Comparison of ENCODE assay signal across 8 cellular contexts in the genomic region with DNA sequence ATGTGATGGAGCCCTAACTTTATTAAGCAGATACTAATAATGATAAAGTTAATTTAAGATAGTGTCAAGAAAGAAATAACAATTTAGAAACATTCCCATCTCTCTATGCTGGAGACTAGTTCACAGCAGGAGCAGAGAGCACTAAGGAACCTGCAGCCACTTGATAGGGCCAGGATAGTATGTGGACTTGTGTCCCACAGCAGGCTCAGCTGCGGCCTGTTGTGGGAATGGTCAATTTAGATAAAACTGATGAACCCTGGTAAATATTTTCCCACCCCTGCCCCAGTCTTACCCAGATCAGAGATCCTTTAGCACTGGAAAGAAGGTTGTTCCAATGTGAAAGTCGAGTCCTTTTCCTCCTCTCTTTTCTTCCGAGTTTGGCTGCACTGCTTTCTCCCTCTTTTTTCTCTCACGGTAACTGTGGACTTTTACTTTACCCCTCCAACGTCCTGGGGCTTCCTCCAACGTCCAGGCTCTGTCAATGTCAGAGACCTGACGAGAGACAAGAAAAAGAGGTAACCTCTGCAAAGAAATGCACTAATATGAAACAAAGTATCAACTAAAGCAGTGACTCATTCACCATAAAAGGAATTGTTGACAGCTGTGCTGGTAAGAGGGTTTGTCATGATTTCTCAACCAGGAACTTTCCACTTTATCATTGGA. TPM values are rescaled to one million over a fixed set of nuclear protein-coding genes. Genes with fewer than 3 reads are reported as not detected.
DNase-seq lines count a peak whose midpoint lies in the region; ATAC-seq and TF ChIP-seq lines count a peak whose summit lies in the region.

A gene with protein sequence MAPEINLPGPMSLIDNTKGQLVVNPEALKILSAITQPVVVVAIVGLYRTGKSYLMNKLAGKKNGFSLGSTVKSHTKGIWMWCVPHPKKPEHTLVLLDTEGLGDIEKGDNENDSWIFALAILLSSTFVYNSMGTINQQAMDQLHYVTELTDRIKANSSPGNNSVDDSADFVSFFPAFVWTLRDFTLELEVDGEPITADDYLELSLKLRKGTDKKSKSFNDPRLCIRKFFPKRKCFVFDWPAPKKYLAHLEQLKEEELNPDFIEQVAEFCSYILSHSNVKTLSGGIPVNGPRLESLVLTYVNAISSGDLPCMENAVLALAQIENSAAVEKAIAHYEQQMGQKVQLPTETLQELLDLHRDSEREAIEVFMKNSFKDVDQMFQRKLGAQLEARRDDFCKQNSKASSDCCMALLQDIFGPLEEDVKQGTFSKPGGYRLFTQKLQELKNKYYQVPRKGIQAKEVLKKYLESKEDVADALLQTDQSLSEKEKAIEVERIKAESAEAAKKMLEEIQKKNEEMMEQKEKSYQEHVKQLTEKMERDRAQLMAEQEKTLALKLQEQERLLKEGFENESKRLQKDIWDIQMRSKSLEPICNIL (minus strand): TSS at position 544 of the 663 bp plus-strand sequence. CDS start 4,148 bp downstream, outside the sequence.

- no peak within 1 kb of the TSS for H2AK5ac ChIP-seq in mesendoderm (ENCODE audit: low read length)

- no peak within 1 kb of the TSS for H2BK15ac ChIP-seq in mesendoderm (replicated peaks; ENCODE audit: low read depth)

- H3K27me3 ChIP-seq in mesendoderm (ENCODE audit: insufficient read depth, low read length, poor library complexity) = no peaks in the 10 kb centered on the region

- H3K36me3 Mint-ChIP-seq in CD14-positive monocyte = peaks cover 7 to 28% of the 10 kb centered on the region in 2 donors
- peaks cover 44% of the 10 kb centered on the region for H3K36me3 Mint-ChIP-seq in T-helper 1 cell treated with Interleukin-12 subunit alpha and Interleukin-12 subunit beta and Interleukin-4 antibody, amounts not matched to agents 30 μg/mL and 1 μg/mL, for 36 hours (ENCODE audit: low read depth)

- H4K5ac ChIP-seq in mesendoderm (ENCODE audit: low read length) = no peak within 1 kb of the TSS

- H3K4ac ChIP-seq in mesendoderm (ENCODE audit: low read depth, low read length) = no peak within 1 kb of the TSS

- peak within 1 kb of the TSS; percentile 90 for H3K18ac ChIP-seq in mesendoderm (ENCODE audit: low read length)

- peaks cover 0 to 11% (median 3%) of the 10 kb centered on the region in 7 donors for H3K9me3 Mint-ChIP-seq in CD14-positive monocyte
- peaks cover 8% of the 10 kb centered on the region for H3K9me3 Mint-ChIP-seq in T-helper 1 cell treated with Interleukin-12 subunit alpha and Interleukin-12 subunit beta and Interleukin-4 antibody, amounts not matched to agents 30 μg/mL and 1 μg/mL, for 36 hours

- DNase-seq in CD14-positive monocyte (ENCODE audit: low spot score) (no peak), dermis blood vessel endothelial cell (peak; percentile 80), mesendoderm (peak; percentile 19), ureter (ENCODE audit: low spot score) (no peak), RPMI8226 (no peak)

- no peak within 1 kb of the TSS for H3K27ac ChIP-seq in mesendoderm (ENCODE audit: low read depth, low read length)

- no peaks in the 10 kb centered on the region for H3K4me1 ChIP-seq in mesendoderm (ENCODE audit: control insufficient read depth, low read depth, low read length)

- TF ChIP-seq CTCF in CD14-positive monocyte (IDR thresholded peaks at IDR 0.05) = no peak

- H3K79me2 ChIP-seq in mesendoderm (ENCODE audit: control insufficient read depth, insufficient read depth, low read length) = no peaks in the 10 kb centered on the region

- no peak within 1 kb of the TSS for H3K9ac ChIP-seq in mesendoderm (ENCODE audit: low read length)

- peak within 1 kb of the TSS; percentile 38 for H2BK120ac ChIP-seq in mesendoderm (ENCODE audit: low read depth, low read length)

- H3K4me1 Mint-ChIP-seq in CD14-positive monocyte = peaks cover 69% of the 10 kb centered on the region
- peaks cover 55% of the 10 kb centered on the region for H3K4me1 Mint-ChIP-seq in T-helper 1 cell treated with Interleukin-12 subunit alpha and Interleukin-12 subunit beta and Interleukin-4 antibody, amounts not matched to agents 30 μg/mL and 1 μg/mL, for 36 hours (ENCODE audit: low read depth)

- peak; percentile 63 for ATAC-seq in HG03280 (IDR thresholded peaks at IDR 0.05; ENCODE audit: unreplicated experiment)

- peak; percentile 51 for TF ChIP-seq POLR2A in GM19099 (IDR thresholded peaks at IDR 0.05; ENCODE audit: extremely low read depth, insufficient read length, low read depth)

- H3K4me3 Mint-ChIP-seq in CD14-positive monocyte = peak within 1 kb of the TSS; percentile 99 to 100
- peak within 1 kb of the TSS; percentile 99 for H3K4me3 Mint-ChIP-seq in T-helper 1 cell treated with Interleukin-12 subunit alpha and Interleukin-12 subunit beta and Interleukin-4 antibody, amounts not matched to agents 30 μg/mL and 1 μg/mL, for 36 hours

- no peaks in the 10 kb centered on the region for H3K36me3 ChIP-seq in mesendoderm (ENCODE audit: control insufficient read depth, insufficient read depth, low read length)

- H3K79me1 ChIP-seq in mesendoderm (ENCODE audit: low read length) = no peaks in the 10 kb centered on the region

- peak within 1 kb of the TSS; percentile 65 for H4K8ac ChIP-seq in mesendoderm (ENCODE audit: low read depth, low read length)

- no peak within 1 kb of the TSS for H3K23ac ChIP-seq in mesendoderm (ENCODE audit: low read length)

- peak within 1 kb of the TSS; percentile 94 to 99 (median 99) for H3K27ac Mint-ChIP-seq in CD14-positive monocyte
- H3K27ac Mint-ChIP-seq in T-helper 1 cell treated with Interleukin-12 subunit alpha and Interleukin-12 subunit beta and Interleukin-4 antibody, amounts not matched to agents 30 μg/mL and 1 μg/mL, for 36 hours = peak within 1 kb of the TSS; percentile 100

- H3K4me3 ChIP-seq in mesendoderm (ENCODE audit: low read length) = no peak within 1 kb of the TSS

- H3K4me2 ChIP-seq in mesendoderm (ENCODE audit: low read length) = no peak within 1 kb of the TSS

- no peak within 1 kb of the TSS for H3K56ac ChIP-seq in mesendoderm (ENCODE audit: low read length)

- whole genome bisulfite sequencing in mesendoderm (ENCODE audit: extremely low coverage, insufficient coverage, low lambda C conversion rate) = no CpG with 5 or more reads among the region's 7 CpGs

- intact Hi-C loops in CD14-positive monocyte (cut with micrococcal nuclease) = loop anchor here in 1 of 2 donors (2.0 kb wide), 1 partner anchor 147 kb away; the partner anchor contains the start of gene GBP5

- peaks cover 0 to 1% (median 0%) of the 10 kb centered on the region in 3 donors for H3K27me3 Mint-ChIP-seq in CD14-positive monocyte (ENCODE audit: low read depth in 3 of 3)
- H3K27me3 Mint-ChIP-seq in T-helper 1 cell treated with Interleukin-12 subunit alpha and Interleukin-12 subunit beta and Interleukin-4 antibody, amounts not matched to agents 30 μg/mL and 1 μg/mL, for 36 hours (ENCODE audit: low read depth) = no peaks in the 10 kb centered on the region

- H2BK5ac ChIP-seq in mesendoderm (ENCODE audit: low read length) = no peak within 1 kb of the TSS

RNA-seq across cellular contexts. Expression of the gene that starts here (rescaled TPM):
- polyA plus RNA-seq in CD14-positive monocyte = 10 to 100 TPM; 46.1 to 83.9 TPM
- total RNA-seq in dermis blood vessel endothelial cell (65.9 and 97.0 TPM in 2 replicates), ureter (70.6 TPM)
- 0.06 TPM for polyA plus RNA-seq in mesendoderm (2013, experiment 1 of 2)
- 0.08 TPM for polyA plus RNA-seq in mesendoderm (2013, experiment 2 of 2)

Comparison
In these comparisons a context has a peak if more than half of its experiments do, and no peak if none do; other contexts are left out.
1. DNase-seq: peak in dermis blood vessel endothelial cell (single experiment) and mesendoderm (single experiment); none in CD14-positive monocyte (single experiment), ureter (single experiment) and RPMI8226 (single experiment).